27 cellular contexts compared by ENCODE assay signal in the genomic region with DNA sequence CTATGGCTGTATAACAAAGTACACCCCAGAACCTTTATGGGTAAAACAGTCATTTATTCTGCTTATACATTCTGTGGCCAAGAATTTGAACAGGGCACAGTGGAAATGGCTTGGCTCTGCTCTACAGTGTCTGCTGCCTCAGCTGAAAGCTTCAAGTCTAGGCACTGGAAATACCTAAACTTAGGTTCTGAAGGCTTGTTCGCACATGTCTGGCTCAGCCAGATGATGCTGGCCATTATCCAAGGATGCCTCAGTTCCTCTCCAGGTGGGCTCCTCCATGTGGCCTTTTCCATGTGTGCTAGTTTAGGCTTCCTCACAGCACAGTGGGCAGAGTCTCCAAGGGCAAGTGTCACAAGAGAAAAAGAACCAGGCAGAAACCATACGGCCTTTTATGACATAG.
DNase-seq lines count a peak whose midpoint lies in the region; ATAC-seq, FAIRE-seq and TF ChIP-seq lines count a peak whose summit lies in the region.
"Had no signal": no experiment of that assay in that cellular context is flagged by ENCODE, and none has a peak within 500 bp of the region (broad histone marks: within the 10 kb centered on the region; RNA-seq: fewer than 3 reads in every experiment).

No MANE protein-coding gene starts in this region.

- H3K36me3 ChIP-seq in breast epithelium (no peaks in the 10 kb centered on the region), H1 (ENCODE audit: control insufficient read depth in 2 of 4, insufficient read depth in 4 of 4, low read length in 3 of 4) (peaks cover 0 to 31% (median 22%) of the 10 kb centered on the region in 4 experiments; a peak in 6 of 8 replicates)

- ATAC-seq in GM21528 (IDR thresholded peaks at IDR 0.05; ENCODE audit: low FRiP score, unreplicated experiment) (no peak), GM18909 (IDR thresholded peaks at IDR 0.05; ENCODE audit: poor library complexity, unreplicated experiment) (no peak)
- no peak for ATAC-seq in stimulated activated naive B cell treated with anti-CD40 and anti-IgM and Interleukin-4, amounts not matched to agents 10 μg/mL and 1 μg/mL and 100 μg/mL, for 72 hours (replicated peaks)
- ATAC-seq: Right ventricle myocardium inferior, SK-N-SH treated with all-trans-retinoic acid at 6 μM for 48 hours had no signal

- no peak overlapping the region for H2BK12ac ChIP-seq in H1 (ENCODE audit: low read depth, low read length)

- no peak overlapping the region for H3K23ac ChIP-seq in H1 (ENCODE audit: insufficient read length)

- no peak overlapping the region for H2BK120ac ChIP-seq in H1 (replicated peaks; ENCODE audit: low read depth, low read length)

- H3K56ac ChIP-seq in H1 (replicated peaks; ENCODE audit: insufficient read length, low read depth, low read length), result no peak overlapping the region

- H4K91ac ChIP-seq in H1 (replicated peaks; ENCODE audit: insufficient read length, low read length), result no peak overlapping the region

- intact Hi-C loops in MCF 10A (cut with micrococcal nuclease), result loop anchor here (5.0 kb wide), 1 partner anchor 78 kb away; the partner anchor contains the start of gene RALA
- intact Hi-C loops in breast epithelium (cut with DNase I; ENCODE audit: low total_unique reads), result no loop called here

- H3K9me3 ChIP-seq in breast epithelium, result no peaks in the 10 kb centered on the region
- no peaks in the 10 kb centered on the region for H3K9me3 ChIP-seq in H1 (ENCODE audit: insufficient read depth in 2 of 2, low read depth in 1 of 2, low read length in 1 of 2)
- H3K9me3 ChIP-seq: BLaER1 treated with 17β-estradiol and CSF1 and Interleukin-3, amounts not matched to agents 10 nM and 100 nM; SJCRH30 had no signal

- H3K4me1 Mint-ChIP-seq in MCF 10A (ENCODE audit: insufficient read depth, unreplicated experiment), result peaks cover 16% of the 10 kb centered on the region
- peaks cover 0 to 3% of the 10 kb centered on the region in 2 donors for H3K4me1 Mint-ChIP-seq in stimulated activated naive B cell treated with anti-CD40 and anti-IgM and Interleukin-4, amounts not matched to agents 10 μg/mL and 1 μg/mL and 100 μg/mL, for 72 hours
- H3K4me1 Mint-ChIP-seq: IgD-negative memory B cell had no signal

- H3K27ac Mint-ChIP-seq in MCF 10A (ENCODE audit: low read depth, unreplicated experiment), result peak overlapping the region; percentile 7
- no peak overlapping the region for H3K27ac Mint-ChIP-seq in stimulated activated naive B cell treated with anti-CD40 and anti-IgM and Interleukin-4, amounts not matched to agents 10 μg/mL and 1 μg/mL and 100 μg/mL, for 72 hours
- H3K27ac Mint-ChIP-seq: CD4-positive, alpha-beta T cell; HFFc6; IgD-negative memory B cell had no signal

- DNase-seq in MCF 10A (ENCODE audit: unreplicated experiment) (no peak), breast epithelium (ENCODE audit: low spot score in 2 of 2) (no peak), RWPE1 (ENCODE audit: low spot score) (no peak), H1 (ENCODE audit: low read depth in 1 of 2, low spot score in 2 of 2) (no peak)
- no peak for DNase-seq in effector CD4-positive, alpha-beta T cell
- DNase-seq in stimulated activated naive B cell treated with anti-CD40 and anti-IgM and Interleukin-4, amounts not matched to agents 10 μg/mL and 1 μg/mL and 100 μg/mL, for 72 hours, result no peak
- DNase-seq: CD4-positive, alpha-beta T cell; H7; HFFc6; NCI-H1048; NCI-H1417 treated with DMSO at 0.1 percent for 48 hours; NCI-H1694 treated with DMSO at 0.1 percent for 48 hours; NCI-H2081; NCI-H345; NCI-H510A treated with DMSO at 0.1 percent for 48 hours; NCI-H774; SJCRH30 had no signal

- no peak overlapping the region for H2BK15ac ChIP-seq in H1 (ENCODE audit: low read length)

- no TSS peak for BruUV-seq in MCF 10A (replicated peaks; lab: Mats Ljungman, UMichigan)

- POLR2A ChIA-PET in MCF 10A (lab: Yijun Ruan, JAX), result no interaction called here
- POLR2A ChIA-PET in RWPE1 (lab: Yijun Ruan, JAX; ENCODE audit: low non-redundant PET), result no interaction called here
- POLR2A ChIA-PET in H1 (lab: Charles Lee; ENCODE audit: partially characterized antibody), result no interaction called here

- H3K27me3 ChIP-seq in breast epithelium, result no peaks in the 10 kb centered on the region
- no peaks in the 10 kb centered on the region for H3K27me3 ChIP-seq in H1 (replicated peaks in 1 of 4; ENCODE audit: control insufficient read depth in 3 of 4, extremely low read depth in 1 of 4, insufficient read depth in 3 of 4, low read length in 3 of 4)
- H3K27me3 ChIP-seq: BLaER1 treated with 17β-estradiol and CSF1 and Interleukin-3, amounts not matched to agents 10 nM and 100 nM; SJCRH30 had no signal

- no peak for FAIRE-seq in H1 (lab: Jason Lieb, UNC)
- FAIRE-seq: D721Med, G401.6, RCC 7860 had no signal

- WGBS in H1 (ENCODE audit: extremely low coverage in 1 of 2, insufficient coverage in 1 of 2, insufficient read length in 1 of 2, insufficient replicate concordance in 2 of 2, low coverage in 1 of 2, low lambda C conversion rate in 2 of 2, missing lambda C conversion rate in 1 of 2), 2 experiments, result 94% methylated on average over 2 of the region's 2 CpGs; no CpG with 5 or more reads in 1 of the 2 experiments

- CTCF ChIA-PET in MCF 10A (lab: Yijun Ruan, JAX), result interaction anchor here (0.6 kb wide), 1 partner anchor 831 kb away, joined by 3 read pairs; no protein-coding TSS in a partner anchor
- CTCF ChIA-PET in RWPE1 (lab: Yijun Ruan, JAX), result interaction anchor here (0.6 to 1.3 kb wide), 2 partner anchors 117 to 119 kb away, joined by 3 read pairs; no protein-coding TSS in a partner anchor
- CTCF ChIA-PET in H1 (lab: Charles Lee; ENCODE audit: partially characterized antibody), result interaction anchor here (1.0 to 1.4 kb wide), 3 partner anchors 14 to 120 kb away, joined by 3 to 4 read pairs (median 3); no protein-coding TSS in a partner anchor

- peak overlapping the region; percentile 1; the same call in 1 of the 2 replicates for H3K18ac ChIP-seq in H1 (ENCODE audit: extremely low read depth, low read length)

- no peak for TF ChIP-seq EP300 in H1 (IDR thresholded peaks at IDR 0.05; ENCODE audit: borderline replicate concordance in 1 of 2, low read depth in 2 of 2, low read length in 2 of 2)

- 0 out of 2 replicates have a peak, but pooled peaks cover 2% of the 10 kb centered on the region for H3K79me1 ChIP-seq in H1 (ENCODE audit: low read depth, low read length)

- H4K20me1 ChIP-seq in H1 (replicated peaks in 1 of 2; ENCODE audit: control insufficient read depth in 1 of 2, insufficient read depth in 2 of 2, low read length in 2 of 2), result peaks cover 0 to 4% of the 10 kb centered on the region in 2 experiments

- no peaks in the 10 kb centered on the region; the same call in 1 of the 2 replicates for H3K23me2 ChIP-seq in H1 (ENCODE audit: low read depth, low read length)

- H3K27me3 Mint-ChIP-seq in MCF 10A (ENCODE audit: insufficient read depth, unreplicated experiment), result no peaks in the 10 kb centered on the region
- no peaks in the 10 kb centered on the region for H3K27me3 Mint-ChIP-seq in stimulated activated naive B cell treated with anti-CD40 and anti-IgM and Interleukin-4, amounts not matched to agents 10 μg/mL and 1 μg/mL and 100 μg/mL, for 72 hours
- H3K27me3 Mint-ChIP-seq: CD4-positive, alpha-beta T cell; IgD-negative memory B cell had no signal

- no peaks in the 10 kb centered on the region for H3K79me2 ChIP-seq in H1 (ENCODE audit: control insufficient read depth in 1 of 2, insufficient read depth in 2 of 2, low read length in 2 of 2)

- no peaks in the 10 kb centered on the region for H3K4me1 ChIP-seq in breast epithelium
- H3K4me1 ChIP-seq in H1 (replicated peaks in 1 of 4; ENCODE audit: control insufficient read depth in 3 of 4, insufficient read depth in 4 of 4, low read length in 3 of 4), result no peaks in the 10 kb centered on the region
- H3K4me1 ChIP-seq: SJCRH30 had no signal

- H3K4ac ChIP-seq in H1 (replicated peaks; ENCODE audit: insufficient read length, low read depth, low read length), result no peak overlapping the region

- H2AFZ ChIP-seq in H1 (ENCODE audit: low read length), result no peak overlapping the region

- TF ChIP-seq CTCF in MCF 10A (IDR thresholded peaks at IDR 0.05; ENCODE audit: unreplicated experiment) (no peak), breast epithelium (IDR thresholded peaks at IDR 0.05) (no peak), RWPE1 (conservative IDR thresholded peaks at IDR 0.05; ENCODE audit: low read depth) (no peak), H1 (IDR thresholded peaks at IDR 0.05; ENCODE audit: control extremely low read depth in 1 of 3, insufficient read depth in 1 of 3, low read depth in 1 of 3, low read length in 3 of 3) (no peak)

- no peak overlapping the region for H4K5ac ChIP-seq in H1 (ENCODE audit: insufficient read length, low read depth, low read length)

- no peak overlapping the region for H2BK20ac ChIP-seq in H1 (ENCODE audit: low read length)

- no peak overlapping the region for H3K4me2 ChIP-seq in H1 (ENCODE audit: insufficient read depth in 1 of 2, low read depth in 2 of 2, low read length in 2 of 2)
- H3K4me2 ChIP-seq: KMS-11 had no signal

- TF ChIP-seq POLR2A in breast epithelium (IDR thresholded peaks at IDR 0.05), result no peak
- TF ChIP-seq POLR2A in H1 (IDR thresholded peaks at IDR 0.05; ENCODE audit: control extremely low read depth in 1 of 2, low read depth in 2 of 2, low read length in 2 of 2), result no peak

- TF ChIP-seq RAD21 in H1 (IDR thresholded peaks at IDR 0.05 in 1 of 2, conservative IDR thresholded peaks at IDR 0.05 in 1 of 2; ENCODE audit: low read depth in 2 of 2, low read length in 2 of 2), result no peak

- no peak overlapping the region for H2BK5ac ChIP-seq in H1 (ENCODE audit: low read depth, low read length)

- no peak overlapping the region for H3K4me3 Mint-ChIP-seq in MCF 10A (ENCODE audit: unreplicated experiment)
- no peak overlapping the region for H3K4me3 Mint-ChIP-seq in stimulated activated naive B cell treated with anti-CD40 and anti-IgM and Interleukin-4, amounts not matched to agents 10 μg/mL and 1 μg/mL and 100 μg/mL, for 72 hours
- H3K4me3 Mint-ChIP-seq: CD4-positive, alpha-beta T cell; HFFc6; IgD-negative memory B cell had no signal

- no peak overlapping the region for H4K8ac ChIP-seq in H1 (ENCODE audit: extremely low read depth, insufficient read depth, low read length)

- H3K4me3 ChIP-seq in breast epithelium (no peak overlapping the region), H1 (ENCODE audit: extremely low read depth in 1 of 4, insufficient read depth in 2 of 4, low read depth in 3 of 4, low read length in 4 of 4) (no peak overlapping the region)
- H3K4me3 ChIP-seq: BLaER1 treated with 17β-estradiol and CSF1 and Interleukin-3, amounts not matched to agents 10 nM and 100 nM; SJCRH30 had no signal

- H3K9me3 Mint-ChIP-seq in MCF 10A (ENCODE audit: unreplicated experiment), result no peaks in the 10 kb centered on the region
- H3K9me3 Mint-ChIP-seq in stimulated activated naive B cell treated with anti-CD40 and anti-IgM and Interleukin-4, amounts not matched to agents 10 μg/mL and 1 μg/mL and 100 μg/mL, for 72 hours, result no peaks in the 10 kb centered on the region
- H3K9me3 Mint-ChIP-seq: CD4-positive, alpha-beta T cell; HFFc6; IgD-negative memory B cell had no signal

- H3K14ac ChIP-seq in H1 (ENCODE audit: insufficient read length), result no peak overlapping the region

- H3K9ac ChIP-seq in H1 (replicated peaks in 1 of 4; ENCODE audit: extremely low read depth in 1 of 4, low read depth in 3 of 4, low read length in 3 of 4), result no peak overlapping the region
- H3K9ac ChIP-seq: BLaER1 treated with 17β-estradiol and CSF1 and Interleukin-3, amounts not matched to agents 10 nM and 100 nM; KMS-11 had no signal

- H2AK5ac ChIP-seq in H1 (ENCODE audit: low read depth, low read length), result no peak overlapping the region

- H3K36me3 Mint-ChIP-seq in MCF 10A (ENCODE audit: insufficient read depth, unreplicated experiment), result peaks cover 55% of the 10 kb centered on the region
- H3K36me3 Mint-ChIP-seq in stimulated activated naive B cell treated with anti-CD40 and anti-IgM and Interleukin-4, amounts not matched to agents 10 μg/mL and 1 μg/mL and 100 μg/mL, for 72 hours, result peaks cover 45 to 75% of the 10 kb centered on the region in 2 donors

- H3K27ac ChIP-seq in breast epithelium (peak overlapping the region in 1 of 2 donors; percentile 50), RWPE1 (peak overlapping the region; percentile 44), H1 (ENCODE audit: low read depth, low read length) (0 out of 2 replicates have a peak overlapping the region, but pooled peaks have one; percentile 29)
- H3K27ac ChIP-seq: BLaER1 treated with 17β-estradiol and CSF1 and Interleukin-3, amounts not matched to agents 10 nM and 100 nM; KMS-11; SJCRH30 had no signal
